In genomic region chr1:2475571-2475970, GRCh38 we compare ENCODE assay signal across 3 cellular contexts.
TF ChIP-seq lines count a peak whose summit lies in the region.

No MANE protein-coding gene starts in this region.

TF ChIP-seq in liver, 16 proteins besides CTCF, POLR2A, EP300 and RAD21:
- no peak for TF ChIP-seq REST (IDR thresholded peaks at IDR 0.05)
- no peak for TF ChIP-seq MAX (IDR thresholded peaks at IDR 0.05)
- no peak for TF ChIP-seq YY1 (IDR thresholded peaks at IDR 0.05)
- TF ChIP-seq GABPA (IDR thresholded peaks at IDR 0.05 in 1 of 2, conservative IDR thresholded peaks at IDR 0.05 in 1 of 2), result no peak
- TF ChIP-seq FOXA2 (IDR thresholded peaks at IDR 0.05), result no peak
- TF ChIP-seq JUND (IDR thresholded peaks at IDR 0.05), result no peak
- TF ChIP-seq FOXA1 (IDR thresholded peaks at IDR 0.05), result no peak
- TF ChIP-seq NR2F2 (IDR thresholded peaks at IDR 0.05), result no peak
- no peak for TF ChIP-seq SP1 (IDR thresholded peaks at IDR 0.05)
- TF ChIP-seq HNF4G (IDR thresholded peaks at IDR 0.05), result no peak
- no peak for TF ChIP-seq HNF4A (conservative IDR thresholded peaks at IDR 0.05)
- TF ChIP-seq ZBTB33 (IDR thresholded peaks at IDR 0.05), result no peak
- no peak for TF ChIP-seq RXRA (IDR thresholded peaks at IDR 0.05)
- TF ChIP-seq EGR1 (IDR thresholded peaks at IDR 0.05; ENCODE audit: low read depth in 2 of 2), result no peak
- no peak for TF ChIP-seq TAF1 (conservative IDR thresholded peaks at IDR 0.05)
TF ChIP-seq in liver: peak in this region for 0.

TF ChIP-seq in HepG2, 621 proteins besides CTCF, POLR2A, EP300 and RAD21:
- TF ChIP-seq TFAP4 (IDR thresholded peaks at IDR 0.05; ENCODE audit: borderline replicate concordance, low read depth) (no peak), ZNF232 (CRISPR knock-in tag; IDR thresholded peaks at IDR 0.05; ENCODE audit: borderline replicate concordance) (no peak), HNF1A (IDR thresholded peaks at IDR 0.05; ENCODE audit: low read depth) (no peak), HNF1A (CRISPR knock-in tag; IDR thresholded peaks at IDR 0.05; ENCODE audit: borderline replicate concordance) (no peak), SPEN (CRISPR knock-in tag; IDR thresholded peaks at IDR 0.05; ENCODE audit: low read depth) (no peak), ZNF766 (CRISPR knock-in tag; IDR thresholded peaks at IDR 0.05; ENCODE audit: borderline replicate concordance) (no peak), SP4 (CRISPR knock-in tag; IDR thresholded peaks at IDR 0.05) (no peak), CHCHD3 (CRISPR knock-in tag; IDR thresholded peaks at IDR 0.05) (no peak), ZNF10 (CRISPR knock-in tag; IDR thresholded peaks at IDR 0.05; ENCODE audit: borderline replicate concordance, low read depth) (no peak), FOXA3 (CRISPR knock-in tag; IDR thresholded peaks at IDR 0.05) (no peak), CEBPB (IDR thresholded peaks at IDR 0.05; ENCODE audit: borderline replicate concordance, low read depth, low read length) (no peak), KMT2B (CRISPR knock-in tag; IDR thresholded peaks at IDR 0.05) (no peak), ZC3H13 (CRISPR knock-in tag; IDR thresholded peaks at IDR 0.05) (no peak), POGK (CRISPR knock-in tag; conservative IDR thresholded peaks at IDR 0.05) (no peak), MXD3 (CRISPR knock-in tag; IDR thresholded peaks at IDR 0.05) (no peak), NBN (conservative IDR thresholded peaks at IDR 0.05) (no peak), NR1H2 (CRISPR knock-in tag; IDR thresholded peaks at IDR 0.05; ENCODE audit: borderline replicate concordance, low read depth) (no peak), SIX4 (CRISPR knock-in tag; IDR thresholded peaks at IDR 0.05) (no peak), ZMYM3 (CRISPR knock-in tag; IDR thresholded peaks at IDR 0.05) (no peak), TP53 (CRISPR knock-in tag; conservative IDR thresholded peaks at IDR 0.05) (no peak)

TF ChIP-seq in K562, 482 proteins besides CTCF, POLR2A, EP300 and RAD21:
- TF ChIP-seq UBTF (IDR thresholded peaks at IDR 0.05; ENCODE audit: borderline replicate concordance in 1 of 2, low read depth in 2 of 2, low read length in 2 of 2) (peak; percentile 72 to 89; a peak in 3 of 4 replicates), TBP (optimal IDR thresholded peaks at IDR 0.05; ENCODE audit: low read depth, low read length) (peak; percentile 68), NR0B1 (IDR thresholded peaks at IDR 0.05; ENCODE audit: partially characterized antibody) (no peak)
